ENCODE assay signal across 3 cellular contexts in genomic region chr12:63658501-63658900, GRCh38. TPM values are rescaled to one million over a fixed set of nuclear protein-coding genes. Genes with fewer than 3 reads are reported as not detected.
"Had no signal": no experiment of that assay in that cellular context is flagged by ENCODE, and none has a peak within 500 bp of the region (broad histone marks: within the 10 kb centered on the region; RNA-seq: fewer than 3 reads in every experiment).

No MANE protein-coding gene starts in this region.

RNA-seq across cellular contexts. Expression of gene DPY19L2, which starts 9.8 kb away (rescaled TPM):
- total RNA-seq: left lobe of liver had no signal
- polyA plus RNA-seq: immature natural killer cell, mammary epithelial cell had no signal
